ENCODE assay signal across 8 cellular contexts in the genomic region with DNA sequence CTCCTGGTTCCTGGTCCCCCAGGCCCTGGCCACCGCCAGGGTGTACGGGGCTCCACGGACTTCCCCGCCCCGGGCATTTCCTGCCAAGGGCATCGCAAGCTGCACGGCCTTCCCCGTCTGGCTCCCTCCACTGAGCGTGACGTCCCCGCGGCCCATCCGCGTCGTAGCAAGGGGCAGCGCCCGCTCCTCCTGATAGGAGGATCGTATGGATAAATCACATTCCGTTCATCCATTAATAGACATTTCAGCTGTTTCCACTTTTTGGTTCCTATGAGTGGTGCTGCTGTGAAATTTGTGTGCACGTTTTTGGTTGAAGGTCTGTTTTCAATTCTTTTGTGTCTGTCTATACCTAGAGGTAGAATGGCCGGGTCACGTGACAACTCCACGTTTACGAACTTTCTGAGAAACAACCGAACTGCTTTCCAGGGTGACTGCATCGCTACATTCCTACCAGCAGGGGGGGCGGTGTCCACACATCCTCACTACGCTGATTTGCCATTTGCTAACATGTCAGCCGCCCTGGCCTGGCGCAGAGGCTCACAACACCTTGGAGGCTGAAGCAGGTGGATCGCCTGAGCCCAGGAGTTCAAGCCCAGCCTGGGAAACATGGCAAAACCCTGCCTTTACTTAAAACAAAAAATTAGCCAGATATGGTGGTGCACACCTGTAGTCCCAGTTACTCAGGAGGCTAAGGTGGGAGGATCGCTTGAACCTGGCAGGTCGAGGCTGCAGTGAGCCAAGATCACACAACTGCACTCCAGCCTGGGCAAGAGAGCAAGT. TPM values are rescaled to one million over a fixed set of nuclear protein-coding genes. Genes with fewer than 3 reads are reported as not detected.
DNase-seq lines count a peak whose midpoint lies in the region; ATAC-seq and TF ChIP-seq lines count a peak whose summit lies in the region.

No MANE protein-coding gene starts in this region.

- peaks cover 10% of the 10 kb centered on the region for H3K4me1 Mint-ChIP-seq in activated naive CD8-positive, alpha-beta T cell treated with anti-CD3 and anti-CD28 coated beads, Interleukin-2, amount 10 ng/mL, durations not matched to agents 7 days and 5 days

- H3K9ac ChIP-seq in Loucy (ENCODE audit: low read depth, low read length, poor library complexity, severe bottlenecking), result no peak overlapping the region

- POLR2A ChIA-PET in activated naive CD8-positive, alpha-beta T cell treated with anti-CD3 and anti-CD28 coated beads, Interleukin-2, amount 10 ng/mL, durations not matched to agents 7 days and 5 days (lab: Charles Lee), result interaction anchor here (1.2 kb wide), 1 partner anchor 86 kb away, joined by 3 read pairs; no protein-coding TSS in a partner anchor

- peaks cover 7% of the 10 kb centered on the region for H3K4me1 ChIP-seq in Loucy (ENCODE audit: insufficient read depth, low read length, poor library complexity, severe bottlenecking)

- H3K9me2 ChIP-seq in Loucy (replicated peaks; ENCODE audit: low read depth, low read length), result no peaks in the 10 kb centered on the region

- peaks cover 12% of the 10 kb centered on the region for H3K27me3 Mint-ChIP-seq in activated naive CD8-positive, alpha-beta T cell treated with anti-CD3 and anti-CD28 coated beads, Interleukin-2, amount 10 ng/mL, durations not matched to agents 7 days and 5 days

- H3K27me3 ChIP-seq in Loucy (ENCODE audit: insufficient read depth, low read length, poor library complexity, severe bottlenecking), result no peaks in the 10 kb centered on the region

- H3K4me3 ChIP-seq in Loucy (ENCODE audit: low read length, poor library complexity, severe bottlenecking), result no peak overlapping the region

- H3K79me2 ChIP-seq in Loucy (ENCODE audit: insufficient read depth, low read length), result no peaks in the 10 kb centered on the region

- no peaks in the 10 kb centered on the region for H3K36me3 Mint-ChIP-seq in activated naive CD8-positive, alpha-beta T cell treated with anti-CD3 and anti-CD28 coated beads, Interleukin-2, amount 10 ng/mL, durations not matched to agents 7 days and 5 days

- H3K9me3 ChIP-seq in Loucy (ENCODE audit: insufficient read depth, low read depth, low read length), result no peaks in the 10 kb centered on the region

- peak overlapping the region; percentile 57 for H3K27ac Mint-ChIP-seq in activated naive CD8-positive, alpha-beta T cell treated with anti-CD3 and anti-CD28 coated beads, Interleukin-2, amount 10 ng/mL, durations not matched to agents 7 days and 5 days

- intact Hi-C loops in left cardiac atrium (cut with DNase I) (no loop called here), sciatic nerve (cut with DNase I) (no loop called here)

- DNase-seq in GDM1 (lab: John Stamatoyannopoulos, UW), result peak; percentile 59
- DNase-seq in SW480 (ENCODE audit: low spot score), result peak; percentile 84
- peak; percentile 75 for DNase-seq in activated naive CD8-positive, alpha-beta T cell treated with anti-CD3 and anti-CD28 coated beads, Interleukin-2, amount 10 ng/mL, durations not matched to agents 7 days and 5 days
- DNase-seq in left cardiac atrium, result peak; percentile 56
- no peak for DNase-seq in sciatic nerve (ENCODE audit: low spot score)
- DNase-seq in mesenteric fat pad (ENCODE audit: low spot score), result no peak

- no peaks in the 10 kb centered on the region for H3K36me3 ChIP-seq in Loucy (ENCODE audit: insufficient read depth, low read length)

- no peaks in the 10 kb centered on the region for H3F3A ChIP-seq in Loucy (ENCODE audit: low read depth)

- no peak overlapping the region for H2AFZ ChIP-seq in Loucy (ENCODE audit: low read length)

- no peak overlapping the region for H3K4me2 ChIP-seq in Loucy (ENCODE audit: low read depth, low read length, poor library complexity, severe bottlenecking)

- peak; percentile 97 for TF ChIP-seq CTCF in Loucy (conservative IDR thresholded peaks at IDR 0.05; ENCODE audit: low read length)

- no peaks in the 10 kb centered on the region for H4K20me1 ChIP-seq in Loucy (ENCODE audit: insufficient read depth, low read length, poor library complexity, severe bottlenecking)

- peak; percentile 65 for ATAC-seq in activated naive CD8-positive, alpha-beta T cell treated with anti-CD3 and anti-CD28 coated beads, Interleukin-2, amount 10 ng/mL, durations not matched to agents 7 days and 5 days (ENCODE audit: low read depth)
- peak in 1 of 2 donors; percentile 35 for ATAC-seq in left cardiac atrium
- ATAC-seq in sciatic nerve, result peak; percentile 38
- ATAC-seq in GM19351 (IDR thresholded peaks at IDR 0.05; ENCODE audit: unreplicated experiment), result no peak

- H3K4me3 Mint-ChIP-seq in activated naive CD8-positive, alpha-beta T cell treated with anti-CD3 and anti-CD28 coated beads, Interleukin-2, amount 10 ng/mL, durations not matched to agents 7 days and 5 days, result peak overlapping the region; percentile 38

- no peaks in the 10 kb centered on the region for H3K9me3 Mint-ChIP-seq in activated naive CD8-positive, alpha-beta T cell treated with anti-CD3 and anti-CD28 coated beads, Interleukin-2, amount 10 ng/mL, durations not matched to agents 7 days and 5 days

RNA-seq across cellular contexts. Expression of gene KCNQ2, which starts 37.7 kb away (rescaled TPM):
- under 1 TPM; 0.19 to 0.37 TPM for total RNA-seq in activated naive CD8-positive, alpha-beta T cell treated with anti-CD3 and anti-CD28 coated beads, Interleukin-2, amount 10 ng/mL, durations not matched to agents 7 days and 5 days
- total RNA-seq in left cardiac atrium, result 1 to 10 TPM in 1 of 2 donors, under 1 TPM in 1; 0.91 to 2.0 TPM
- not detected for total RNA-seq in sciatic nerve
- total RNA-seq in mesenteric fat pad, result not detected

Comparison
In these comparisons a context has a peak if more than half of its experiments do, and no peak if none do; other contexts are left out.
1. DNase-seq: peak in GDM1 (single experiment), SW480 (single experiment), activated naive CD8-positive, alpha-beta T cell treated with anti-CD3 and anti-CD28 coated beads, Interleukin-2, amount 10 ng/mL, durations not matched to agents 7 days and 5 days (single experiment) and left cardiac atrium (single experiment); none in sciatic nerve (single experiment) and mesenteric fat pad (single experiment).